ENCODE assay signal across 31 cellular contexts in the genomic region with DNA sequence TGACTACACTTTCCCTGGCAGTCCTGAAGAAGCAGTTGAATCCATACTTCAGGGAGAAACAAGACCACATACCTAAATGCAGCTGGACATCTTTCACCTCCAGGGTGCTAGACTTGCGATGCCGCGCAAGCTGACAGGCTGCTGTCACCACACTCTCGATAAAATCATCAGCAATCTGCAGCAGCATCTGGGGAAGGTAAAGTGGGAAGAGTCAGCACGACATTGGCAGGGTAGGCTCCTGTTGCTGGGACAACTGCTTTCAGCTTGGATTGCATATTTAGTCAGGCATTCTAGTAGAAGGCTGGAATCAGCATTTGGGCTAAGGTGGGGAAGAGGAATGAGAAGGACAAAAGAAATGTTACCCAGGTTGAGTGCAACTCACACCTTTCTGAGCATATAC. TPM values are rescaled to one million over a fixed set of nuclear protein-coding genes. Genes with fewer than 3 reads are reported as not detected.
"Had no signal": no experiment of that assay in that cellular context is flagged by ENCODE, and none has a peak within 500 bp of the region (broad histone marks: within the 10 kb centered on the region; RNA-seq: fewer than 3 reads in every experiment).

No MANE protein-coding gene starts in this region.

- H3K4me2 ChIP-seq: hepatocyte had no signal

- H3K4me3 ChIP-seq: coronary artery, dorsolateral prefrontal cortex, esophagus muscularis mucosa, gastroesophageal sphincter, heart left ventricle, hepatocyte, left lung, lower lobe of right lung, mucosa of descending colon had no signal

- H3K4me3 Mint-ChIP-seq: mesothelial cell of epicardium, naive B cell had no signal

- H3K27me3 ChIP-seq: dorsolateral prefrontal cortex, esophagus muscularis mucosa, foreskin keratinocyte, gastroesophageal sphincter, heart left ventricle, hepatocyte, left lung had no signal

- H3K27ac Mint-ChIP-seq: mesothelial cell of epicardium had no signal

- H3K27me3 Mint-ChIP-seq: naive B cell had no signal

- H2AFZ ChIP-seq: hepatocyte had no signal

- H3K27ac ChIP-seq: coronary artery, dorsolateral prefrontal cortex, esophagus muscularis mucosa, foreskin keratinocyte, gastroesophageal sphincter, heart left ventricle, hepatocyte, left lung, lower lobe of right lung had no signal

- ATAC-seq: foreskin keratinocyte, gastroesophageal sphincter, heart left ventricle, left cardiac atrium, left lung, left ventricle myocardium superior, lower lobe of right lung, mucosa of descending colon had no signal

- DNase-seq: dermis blood vessel endothelial cell; dorsolateral prefrontal cortex; effector CD4-positive, alpha-beta T cell; effector memory CD4-positive, alpha-beta T cell; foreskin keratinocyte; heart left ventricle; hypothalamus; left cardiac atrium; left lung; left ventricle myocardium superior; lower lobe of right lung; mesenchymal stem cell; mucosa of descending colon; naive B cell had no signal

- H3K79me2 ChIP-seq: hepatocyte had no signal

- H3K9me3 ChIP-seq: esophagus muscularis mucosa, gastroesophageal sphincter, heart left ventricle, left lung, lower lobe of right lung, mucosa of descending colon had no signal

- H3K9me3 Mint-ChIP-seq: mesothelial cell of epicardium, naive B cell had no signal

- H3K4me1 ChIP-seq: esophagus muscularis mucosa, foreskin keratinocyte, gastroesophageal sphincter, heart left ventricle, left lung, lower lobe of right lung had no signal

- FAIRE-seq: colon, endothelial cell of umbilical vein, frontal cortex, islet of Langerhans, keratinocyte had no signal

- H3K4me1 Mint-ChIP-seq: mesothelial cell of epicardium had no signal

RNA-seq across cellular contexts. Expression of a gene that starts 35.2 kb away (rescaled TPM):
- total RNA-seq: dermis blood vessel endothelial cell, dorsolateral prefrontal cortex, endothelial cell of umbilical vein, epithelial cell of proximal tubule, esophagus muscularis mucosa, foreskin keratinocyte, frontal cortex, gastroesophageal sphincter, heart left ventricle, hepatocyte, kidney epithelial cell, left cardiac atrium, left lung, left ventricle myocardium superior, lower leg skin, lower lobe of right lung, lung microvascular endothelial cell, mesenteric fat pad, mesothelial cell of epicardium, mucosa of descending colon, myocyte had no signal
- polyA plus RNA-seq: endothelial cell of umbilical vein, esophagus, foreskin keratinocyte, heart left ventricle, hepatocyte, keratinocyte had no signal
